16 cellular contexts compared by ENCODE assay signal in the genomic region with DNA sequence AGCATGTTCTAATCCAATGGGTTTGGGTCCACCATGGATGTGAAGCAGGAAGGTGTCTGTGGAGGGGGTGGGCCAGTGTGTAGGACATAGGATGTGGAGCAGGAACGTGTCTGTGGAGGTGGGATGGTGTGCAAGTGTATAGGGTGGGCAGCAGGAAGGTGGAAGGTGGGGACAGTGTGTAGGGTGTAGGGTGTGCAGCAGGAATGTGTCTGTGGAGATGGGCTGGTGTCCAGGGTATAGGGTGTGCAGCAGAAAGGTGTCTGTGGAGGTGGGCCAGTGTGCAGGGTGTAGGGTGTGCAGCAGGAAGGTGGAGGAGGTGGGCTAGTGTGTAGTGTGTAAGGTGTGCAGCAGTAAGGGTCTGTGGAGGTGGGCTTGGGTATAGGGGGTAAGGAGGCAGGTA.
DNase-seq lines count a peak whose midpoint lies in the region; ATAC-seq and TF ChIP-seq lines count a peak whose summit lies in the region.
"Had no signal": no experiment of that assay in that cellular context is flagged by ENCODE, and none has a peak within 500 bp of the region (broad histone marks: within the 10 kb centered on the region; RNA-seq: fewer than 3 reads in every experiment).

No MANE protein-coding gene starts in this region.

- ATAC-seq in stimulated activated effector memory CD8-positive, alpha-beta T cell treated with anti-CD3 and anti-CD28 coated beads, Interleukin-12 subunit alpha, Interleukin-12 subunit beta, amount 100 ng/mL, for 72 hours, result peak; percentile 41
- ATAC-seq in esophagus mucosa, result no peak
- ATAC-seq: GM12878 had no signal

- no peak for DNase-seq in chondrocyte (ENCODE audit: low spot score)
- DNase-seq in neuronal stem cell (ENCODE audit: low spot score), result no peak
- DNase-seq in stimulated activated effector memory CD8-positive, alpha-beta T cell treated with anti-CD3 and anti-CD28 coated beads, Interleukin-12 subunit alpha, Interleukin-12 subunit beta, amount 100 ng/mL, for 72 hours (ENCODE audit: low spot score in 2 of 2), result no peak
- DNase-seq in COLO668 (lab: John Stamatoyannopoulos, UW; ENCODE audit: unreplicated experiment), result no peak
- DNase-seq in NCI-H2171 treated with DMSO at 0.1 percent for 48 hours (lab: John Stamatoyannopoulos, UW), result no peak
- DNase-seq: C1 segment of cervical spinal cord; CD4-positive, alpha-beta memory T cell; DMS 273 treated with DMSO at 0.1 percent for 48 hours; DMS79; EL; GDM1; GM23248; H7; HCEC 1CT had no signal

- no peak overlapping the region for H3K27ac ChIP-seq in neuronal stem cell (replicated peaks; ENCODE audit: low read length)
- H3K27ac ChIP-seq: GM23248 had no signal

- H3K4me3 Mint-ChIP-seq in chondrocyte (ENCODE audit: unreplicated experiment), result no peak overlapping the region
- no peak overlapping the region for H3K4me3 Mint-ChIP-seq in stimulated activated effector memory CD8-positive, alpha-beta T cell treated with anti-CD3 and anti-CD28 coated beads, Interleukin-12 subunit alpha, Interleukin-12 subunit beta, amount 100 ng/mL, for 72 hours
- H3K4me3 Mint-ChIP-seq: CD4-positive, alpha-beta memory T cell had no signal

- H3K14ac ChIP-seq in neuronal stem cell (ENCODE audit: low read length), result no peak overlapping the region

- H3K27ac Mint-ChIP-seq in chondrocyte (ENCODE audit: unreplicated experiment), result peak overlapping the region; percentile 29
- no peak overlapping the region for H3K27ac Mint-ChIP-seq in stimulated activated effector memory CD8-positive, alpha-beta T cell treated with anti-CD3 and anti-CD28 coated beads, Interleukin-12 subunit alpha, Interleukin-12 subunit beta, amount 100 ng/mL, for 72 hours
- H3K27ac Mint-ChIP-seq: CD4-positive, alpha-beta memory T cell had no signal

- no peaks in the 10 kb centered on the region for H3K36me3 ChIP-seq in neuronal stem cell (replicated peaks in 1 of 2; ENCODE audit: control insufficient read depth in 2 of 2, insufficient read depth in 2 of 2, low read length in 2 of 2)

- H4K91ac ChIP-seq in neuronal stem cell (ENCODE audit: low read depth, low read length, poor library complexity), result no peak overlapping the region

- no peak for TF ChIP-seq CTCF in chondrocyte (IDR thresholded peaks at IDR 0.05)

- no peaks in the 10 kb centered on the region for H3K9me3 ChIP-seq in neuronal stem cell (replicated peaks in 1 of 2; ENCODE audit: control insufficient read depth in 2 of 2, insufficient read depth in 1 of 2, low read depth in 1 of 2, low read length in 2 of 2)

- no peak overlapping the region for H2BK12ac ChIP-seq in neuronal stem cell (ENCODE audit: low read length)

- no peak overlapping the region for H2AK5ac ChIP-seq in neuronal stem cell (ENCODE audit: low read depth, low read length)

- peak overlapping the region; percentile 39 for H3K9ac ChIP-seq in neuronal stem cell (ENCODE audit: low read depth, low read length, poor library complexity)
- H3K9ac ChIP-seq: GM23248 had no signal

- H3K9me3 Mint-ChIP-seq in chondrocyte (ENCODE audit: low read depth), result no peaks in the 10 kb centered on the region
- H3K9me3 Mint-ChIP-seq in stimulated activated effector memory CD8-positive, alpha-beta T cell treated with anti-CD3 and anti-CD28 coated beads, Interleukin-12 subunit alpha, Interleukin-12 subunit beta, amount 100 ng/mL, for 72 hours, result peaks cover 6% of the 10 kb centered on the region

- no peak overlapping the region for H3K4me2 ChIP-seq in neuronal stem cell (ENCODE audit: insufficient read depth, low read length, poor library complexity, severe bottlenecking)

- no peak overlapping the region for H3K4ac ChIP-seq in neuronal stem cell (ENCODE audit: low read length)

- WGBS in neuronal stem cell (ENCODE audit: extremely low coverage in 2 of 2, insufficient read length in 2 of 2, insufficient replicate concordance in 1 of 2), 2 donors, result no CpG with 5 or more reads among the region's 1 CpG

- no peaks in the 10 kb centered on the region for H3K4me1 ChIP-seq in neuronal stem cell (ENCODE audit: control insufficient read depth in 2 of 2, insufficient read depth in 1 of 2, low read depth in 1 of 2, low read length in 2 of 2)

- H3K36me3 Mint-ChIP-seq in chondrocyte (ENCODE audit: low read depth), result peaks cover 2% of the 10 kb centered on the region
- no peaks in the 10 kb centered on the region for H3K36me3 Mint-ChIP-seq in stimulated activated effector memory CD8-positive, alpha-beta T cell treated with anti-CD3 and anti-CD28 coated beads, Interleukin-12 subunit alpha, Interleukin-12 subunit beta, amount 100 ng/mL, for 72 hours
- H3K36me3 Mint-ChIP-seq: CD4-positive, alpha-beta memory T cell had no signal

- peaks cover 7% of the 10 kb centered on the region for H3K4me1 Mint-ChIP-seq in chondrocyte (ENCODE audit: low read depth)
- H3K4me1 Mint-ChIP-seq in stimulated activated effector memory CD8-positive, alpha-beta T cell treated with anti-CD3 and anti-CD28 coated beads, Interleukin-12 subunit alpha, Interleukin-12 subunit beta, amount 100 ng/mL, for 72 hours, result no peaks in the 10 kb centered on the region
- H3K4me1 Mint-ChIP-seq: CD4-positive, alpha-beta memory T cell had no signal

- H3K27me3 ChIP-seq in neuronal stem cell (ENCODE audit: control insufficient read depth in 3 of 3, insufficient read depth in 3 of 3, low read depth in 1 of 3, low read length in 3 of 3), result no peaks in the 10 kb centered on the region

- no peak overlapping the region for H2BK120ac ChIP-seq in neuronal stem cell (ENCODE audit: low read depth, low read length)

- H3K27me3 Mint-ChIP-seq in chondrocyte (ENCODE audit: low read depth), result peaks cover 12% of the 10 kb centered on the region

- peak overlapping the region in 1 of 2 donors; percentile 56 for H3K4me3 ChIP-seq in neuronal stem cell (ENCODE audit: low read length in 2 of 2)
- H3K4me3 ChIP-seq: GM12878, GM23248 had no signal

- no peak overlapping the region for H2BK5ac ChIP-seq in neuronal stem cell (ENCODE audit: low read length)

- H4K8ac ChIP-seq in neuronal stem cell (ENCODE audit: low read depth, low read length), result no peak overlapping the region

- no peaks in the 10 kb centered on the region for H3K79me1 ChIP-seq in neuronal stem cell (ENCODE audit: low read depth, low read length)

- peak overlapping the region; percentile 83 for H3K23ac ChIP-seq in neuronal stem cell (ENCODE audit: low read depth, low read length, poor library complexity)

- peak overlapping the region; percentile 68 for H3K18ac ChIP-seq in neuronal stem cell (ENCODE audit: low read length)

- no peak overlapping the region for H2BK15ac ChIP-seq in neuronal stem cell (ENCODE audit: low read length)

- H2AFZ ChIP-seq in neuronal stem cell (ENCODE audit: low read length), result no peak overlapping the region
- H2AFZ ChIP-seq: GM23248 had no signal
